22 cellular contexts compared by ENCODE assay signal in the genomic region with DNA sequence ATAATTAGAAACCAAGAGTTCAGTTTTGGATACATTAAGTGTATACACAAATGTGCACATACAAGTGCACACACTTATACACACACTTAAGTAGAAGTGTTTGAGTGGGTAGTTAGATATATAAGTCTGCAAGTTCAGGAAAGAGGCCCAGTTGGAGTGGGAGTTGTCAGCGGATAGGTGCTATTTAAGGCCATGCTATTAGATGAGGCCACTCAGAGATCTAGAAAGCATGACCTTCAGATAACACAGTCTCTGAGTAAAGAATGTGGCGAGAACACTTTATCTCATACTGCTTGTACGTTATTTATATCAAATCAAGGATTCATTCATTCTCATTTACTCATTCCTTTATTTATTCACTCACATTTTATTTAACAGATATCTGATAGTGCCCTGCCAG.
"Had no signal": no experiment of that assay in that cellular context is flagged by ENCODE, and none has a peak within 500 bp of the region (broad histone marks: within the 10 kb centered on the region; RNA-seq: fewer than 3 reads in every experiment).

No MANE protein-coding gene starts in this region.

- H3K4me3 Mint-ChIP-seq: mesothelial cell of epicardium; naive B cell; natural killer cell treated with Interleukin-12 subunit alpha and Interleukin-12 subunit beta and Interleukin-15 and Interleukin-18, amount 100 ng/mL, for 72 hours; neural crest cell; stimulated activated naive CD8-positive, alpha-beta T cell treated with anti-CD3 and anti-CD28 coated beads, Interleukin-15, amount 100 ng/mL, for 72 hours had no signal

- H3K4me1 Mint-ChIP-seq: naive B cell; neural crest cell; stimulated activated naive CD8-positive, alpha-beta T cell treated with anti-CD3 and anti-CD28 coated beads, Interleukin-15, amount 100 ng/mL, for 72 hours had no signal

- H3K27me3 Mint-ChIP-seq: naive B cell; natural killer cell treated with Interleukin-12 subunit alpha and Interleukin-12 subunit beta and Interleukin-15 and Interleukin-18, amount 100 ng/mL, for 72 hours; stimulated activated naive CD8-positive, alpha-beta T cell treated with anti-CD3 and anti-CD28 coated beads, Interleukin-15, amount 100 ng/mL, for 72 hours had no signal

- H3K27me3 ChIP-seq: hepatocyte, right lobe of liver, suprapubic skin, vagina had no signal

- H3K36me3 ChIP-seq: prostate gland, right lobe of liver, suprapubic skin, vagina had no signal

- H3K9me3 ChIP-seq: mucosa of descending colon, prostate gland, right lobe of liver, suprapubic skin, vagina had no signal

- H3K4me3 ChIP-seq: dorsolateral prefrontal cortex, hepatocyte, mucosa of descending colon, prostate gland, right lobe of liver, suprapubic skin, vagina had no signal

- H3K36me3 Mint-ChIP-seq: naive B cell had no signal

- H3K27ac ChIP-seq: dorsolateral prefrontal cortex, hepatocyte, prostate gland, right lobe of liver, suprapubic skin, vagina had no signal

- H3K27ac Mint-ChIP-seq: mesothelial cell of epicardium; naive B cell; natural killer cell treated with Interleukin-12 subunit alpha and Interleukin-12 subunit beta and Interleukin-15 and Interleukin-18, amount 100 ng/mL, for 72 hours; stimulated activated naive CD8-positive, alpha-beta T cell treated with anti-CD3 and anti-CD28 coated beads, Interleukin-15, amount 100 ng/mL, for 72 hours had no signal

- ATAC-seq: left colon; mucosa of descending colon; natural killer cell treated with Interleukin-12 subunit alpha and Interleukin-12 subunit beta and Interleukin-15 and Interleukin-18, amount 100 ng/mL, for 72 hours; right lobe of liver; stimulated activated naive CD8-positive, alpha-beta T cell treated with anti-CD3 and anti-CD28 coated beads, Interleukin-15, amount 100 ng/mL, for 72 hours had no signal

- H3K4me1 ChIP-seq: prostate gland, right lobe of liver, suprapubic skin, vagina had no signal

- DNase-seq: dorsolateral prefrontal cortex; effector CD4-positive, alpha-beta T cell; left colon; mesenchymal stem cell; mucosa of descending colon; naive B cell; right lobe of liver; small intestine; stimulated activated CD4-positive, alpha-beta T cell treated with anti-CD3 and anti-CD28 coated beads, Interleukin-12 subunit alpha, Interleukin-12 subunit beta, amount 100 ng/mL, for 4 hours; stimulated activated CD4-positive, alpha-beta T cell treated with anti-CD3 and anti-CD28 coated beads, Interleukin-1b, Interleukin-23, amount 100 ng/mL, for 48 hours; stimulated activated CD4-positive, alpha-beta T cell treated with anti-CD3 and anti-CD28 coated beads, Interleukin-4, amount 100 ng/mL, for 1 hour; stimulated activated CD8-positive, alpha-beta memory T cell treated with anti-CD3 and anti-CD28 coated beads, Interleukin-4, amount 100 ng/mL, for 48 hours; stimulated activated naive CD4-positive, alpha-beta T cell; stimulated activated naive CD8-positive, alpha-beta T cell treated with anti-CD3 and anti-CD28 coated beads, Interleukin-15, amount 100 ng/mL, for 72 hours; trophoblast cell had no signal
